In genomic region chr17:78852709-78853111, GRCh38 we compare ENCODE assay signal across 18 cellular contexts. TPM values are rescaled to one million over a fixed set of nuclear protein-coding genes. Genes with fewer than 3 reads are reported as not detected.
A peak's percentile ranks its signal among the peaks of the same experiment; 100 is the strongest.
DNase-seq lines count a peak whose midpoint lies in the region; ATAC-seq and TF ChIP-seq lines count a peak whose summit lies in the region.
"Had no signal": no experiment of that assay in that cellular context is flagged by ENCODE, and none has a peak within 500 bp of the region (broad histone marks: within the 10 kb centered on the region; RNA-seq: fewer than 3 reads in every experiment).

No MANE protein-coding gene starts in this region.

- DNase-seq in GM12864 (ENCODE audit: low read depth) (no peak), OCI-LY7 (ENCODE audit: low spot score) (peak; percentile 19), endodermal cell (peak; percentile 78), neuronal stem cell (ENCODE audit: low spot score) (no peak), NCI-H2081 treated with DMSO at 0.1 percent for 48 hours (lab: John Stamatoyannopoulos, UW) (no peak), NK-92 (lab: John Stamatoyannopoulos, UW; ENCODE audit: unreplicated experiment) (no peak)
- DNase-seq: activated CD4-positive, alpha-beta T cell treated with anti-CD3 and anti-CD28 coated beads for 48 hours; activated naive CD8-positive, alpha-beta T cell treated with anti-CD3 and anti-CD28 coated beads, Interleukin-2, amount 50 U/mL, for 24 hours; activated T-cell treated with anti-CD3 and anti-CD28 coated beads, Interleukin-2, amount 50 U/mL, for 72 hours; immature natural killer cell; NCI-H2029 treated with DMSO at 0.1 percent for 48 hours; NCI-H69 had no signal

- H3K9me2 ChIP-seq in OCI-LY7 (ENCODE audit: insufficient read depth, low read length), result no peaks in the 10 kb centered on the region

- BruUV-seq in OCI-LY7 (replicated peaks; lab: Mats Ljungman, UMichigan), result no TSS peak

- intact Hi-C loops in OCI-LY7 (cut with micrococcal nuclease; ENCODE audit: unreplicated experiment), result no loop called here

- H3K4me2 ChIP-seq in OCI-LY7 (ENCODE audit: low read length) (no peak overlapping the region), neuronal stem cell (ENCODE audit: insufficient read depth, low read length, poor library complexity, severe bottlenecking) (no peak overlapping the region)

- H3K4ac ChIP-seq in neuronal stem cell (ENCODE audit: low read length), result peak overlapping the region; percentile 11

- POLR2A ChIA-PET in OCI-LY7 (lab: Charles Lee), result interaction anchor here (0.6 to 0.7 kb wide), 2 partner anchors 343 to 536 kb away, joined by 5 read pairs; no protein-coding TSS in a partner anchor

- H2AK5ac ChIP-seq in neuronal stem cell (ENCODE audit: low read depth, low read length), result no peak overlapping the region

- no peak for ATAC-seq in GM21447 (IDR thresholded peaks at IDR 0.05; ENCODE audit: unreplicated experiment)
- no peak for ATAC-seq in HG03039 (IDR thresholded peaks at IDR 0.05; ENCODE audit: unreplicated experiment)
- ATAC-seq: activated naive CD8-positive, alpha-beta T cell treated with anti-CD3 and anti-CD28 coated beads, Interleukin-2, amount 50 U/mL, for 24 hours; activated T-cell treated with anti-CD3 and anti-CD28 coated beads, Interleukin-2, amount 50 U/mL, for 72 hours; Right ventricle myocardium inferior; stimulated activated memory B cell treated with anti-CD40 and anti-IgM and Interleukin-4, amounts not matched to agents 10 μg/mL and 1 μg/mL and 100 μg/mL, for 72 hours had no signal

- H3K4me3 ChIP-seq in GM12864 (ENCODE audit: low read depth, low read length), result no peak overlapping the region
- H3K4me3 ChIP-seq in OCI-LY7 (ENCODE audit: low read depth, low read length, poor library complexity, severe bottlenecking), result no peak overlapping the region
- H3K4me3 ChIP-seq in endodermal cell (ENCODE audit: low read length), result no peak overlapping the region
- no peak overlapping the region for H3K4me3 ChIP-seq in neuronal stem cell (ENCODE audit: low read length in 2 of 2)

- H3K4me1 ChIP-seq in OCI-LY7 (ENCODE audit: insufficient read depth, low read length, poor library complexity, severe bottlenecking), result no peaks in the 10 kb centered on the region
- no peaks in the 10 kb centered on the region for H3K4me1 ChIP-seq in endodermal cell (ENCODE audit: control insufficient read depth, insufficient read depth, low read length)
- no peaks in the 10 kb centered on the region for H3K4me1 ChIP-seq in neuronal stem cell (ENCODE audit: control insufficient read depth in 2 of 2, insufficient read depth in 1 of 2, low read depth in 1 of 2, low read length in 2 of 2)

- H3K27ac ChIP-seq in OCI-LY7 (ENCODE audit: low read depth, low read length, poor library complexity, severe bottlenecking) (no peak overlapping the region), endodermal cell (ENCODE audit: low read depth, low read length) (no peak overlapping the region), neuronal stem cell (replicated peaks; ENCODE audit: low read length) (no peak overlapping the region)

- H3K36me3 ChIP-seq in OCI-LY7 (ENCODE audit: insufficient read depth, low read length), result no peaks in the 10 kb centered on the region
- peaks cover 5% of the 10 kb centered on the region for H3K36me3 ChIP-seq in endodermal cell (ENCODE audit: control insufficient read depth, insufficient read depth, low read length)
- H3K36me3 ChIP-seq in neuronal stem cell (replicated peaks in 1 of 2; ENCODE audit: control insufficient read depth in 2 of 2, insufficient read depth in 2 of 2, low read length in 2 of 2), result peaks cover 18 to 39% of the 10 kb centered on the region in 2 donors

- H3K9me3 ChIP-seq in OCI-LY7 (ENCODE audit: low read length) (no peaks in the 10 kb centered on the region), endodermal cell (ENCODE audit: control insufficient read depth, low read length) (no peaks in the 10 kb centered on the region), neuronal stem cell (replicated peaks in 1 of 2; ENCODE audit: control insufficient read depth in 2 of 2, insufficient read depth in 1 of 2, low read depth in 1 of 2, low read length in 2 of 2) (no peaks in the 10 kb centered on the region)

- no peak overlapping the region for H3K14ac ChIP-seq in neuronal stem cell (ENCODE audit: low read length)

- H3K27ac Mint-ChIP-seq in endodermal cell, result no peak overlapping the region
- H3K27ac Mint-ChIP-seq: activated naive CD8-positive, alpha-beta T cell treated with anti-CD3 and anti-CD28 coated beads, Interleukin-2, amount 50 U/mL, for 24 hours; activated T-cell treated with anti-CD3 and anti-CD28 coated beads, Interleukin-2, amount 50 U/mL, for 72 hours; B cell; immature natural killer cell; stimulated activated memory B cell treated with anti-CD40 and anti-IgM and Interleukin-4, amounts not matched to agents 10 μg/mL and 1 μg/mL and 100 μg/mL, for 72 hours had no signal

- peaks cover 9% of the 10 kb centered on the region for H3K36me3 Mint-ChIP-seq in endodermal cell (ENCODE audit: low read depth)
- H3K36me3 Mint-ChIP-seq: immature natural killer cell; stimulated activated memory B cell treated with anti-CD40 and anti-IgM and Interleukin-4, amounts not matched to agents 10 μg/mL and 1 μg/mL and 100 μg/mL, for 72 hours had no signal

- no peak overlapping the region for H2BK12ac ChIP-seq in neuronal stem cell (ENCODE audit: low read length)

- CTCF ChIA-PET in OCI-LY7 (lab: Charles Lee; ENCODE audit: unreplicated experiment), result no interaction called here

- WGBS in endodermal cell (ENCODE audit: insufficient coverage in 1 of 2, insufficient read length in 1 of 2), 2 experiments, result 89 to 94% methylated on average over 15 to 16 of the region's 16 CpGs
- WGBS in neuronal stem cell (ENCODE audit: extremely low coverage in 2 of 2, insufficient read length in 2 of 2, insufficient replicate concordance in 1 of 2), 2 donors, result no CpG with 5 or more reads among the region's 16 CpGs

- no peak overlapping the region for H4K8ac ChIP-seq in neuronal stem cell (ENCODE audit: low read depth, low read length)

- no peak overlapping the region for H3K4me3 Mint-ChIP-seq in endodermal cell
- H3K4me3 Mint-ChIP-seq: activated naive CD8-positive, alpha-beta T cell treated with anti-CD3 and anti-CD28 coated beads, Interleukin-2, amount 50 U/mL, for 24 hours; activated T-cell treated with anti-CD3 and anti-CD28 coated beads, Interleukin-2, amount 50 U/mL, for 72 hours; B cell; immature natural killer cell; stimulated activated memory B cell treated with anti-CD40 and anti-IgM and Interleukin-4, amounts not matched to agents 10 μg/mL and 1 μg/mL and 100 μg/mL, for 72 hours had no signal

- H2BK15ac ChIP-seq in neuronal stem cell (ENCODE audit: low read length), result no peak overlapping the region

- no peaks in the 10 kb centered on the region for H3K4me1 Mint-ChIP-seq in endodermal cell
- H3K4me1 Mint-ChIP-seq: activated naive CD8-positive, alpha-beta T cell treated with anti-CD3 and anti-CD28 coated beads, Interleukin-2, amount 50 U/mL, for 24 hours; B cell; immature natural killer cell; stimulated activated memory B cell treated with anti-CD40 and anti-IgM and Interleukin-4, amounts not matched to agents 10 μg/mL and 1 μg/mL and 100 μg/mL, for 72 hours had no signal

- peak; percentile 5 for TF ChIP-seq CTCF in GM12864 (IDR thresholded peaks at IDR 0.05; ENCODE audit: low read depth, low read length, missing control alignments)
- TF ChIP-seq CTCF in OCI-LY7 (conservative IDR thresholded peaks at IDR 0.05; ENCODE audit: low read length), result peak; percentile 65
- TF ChIP-seq CTCF in endodermal cell (conservative IDR thresholded peaks at IDR 0.05), result peak; percentile 43

- no peak overlapping the region for H2BK120ac ChIP-seq in neuronal stem cell (ENCODE audit: low read depth, low read length)

- no peak overlapping the region for H3K23ac ChIP-seq in neuronal stem cell (ENCODE audit: low read depth, low read length, poor library complexity)

- H2AFZ ChIP-seq in OCI-LY7 (ENCODE audit: low read length) (no peak overlapping the region), neuronal stem cell (ENCODE audit: low read length) (no peak overlapping the region)

- no peaks in the 10 kb centered on the region for H3K27me3 ChIP-seq in endodermal cell (ENCODE audit: control insufficient read depth, insufficient read depth, low read length, poor library complexity, severe bottlenecking)
- H3K27me3 ChIP-seq in neuronal stem cell (ENCODE audit: control insufficient read depth in 3 of 3, insufficient read depth in 3 of 3, low read depth in 1 of 3, low read length in 3 of 3), result no peaks in the 10 kb centered on the region

- H3K79me2 ChIP-seq in OCI-LY7 (ENCODE audit: insufficient read depth, low read depth, low read length), result no peaks in the 10 kb centered on the region

- H3K9ac ChIP-seq in endodermal cell (ENCODE audit: extremely low read depth, low read length, poor library complexity, severe bottlenecking), result no peak overlapping the region
- H3K9ac ChIP-seq in neuronal stem cell (ENCODE audit: low read depth, low read length, poor library complexity), result no peak overlapping the region

- H3K27me3 Mint-ChIP-seq in endodermal cell (ENCODE audit: insufficient read depth), result no peaks in the 10 kb centered on the region
- H3K27me3 Mint-ChIP-seq: activated naive CD8-positive, alpha-beta T cell treated with anti-CD3 and anti-CD28 coated beads, Interleukin-2, amount 50 U/mL, for 24 hours; B cell; stimulated activated memory B cell treated with anti-CD40 and anti-IgM and Interleukin-4, amounts not matched to agents 10 μg/mL and 1 μg/mL and 100 μg/mL, for 72 hours had no signal

- H3K18ac ChIP-seq in neuronal stem cell (ENCODE audit: low read length), result no peak overlapping the region

- H4K20me1 ChIP-seq in OCI-LY7 (ENCODE audit: insufficient read depth, low read length), result no peaks in the 10 kb centered on the region

- H2BK5ac ChIP-seq in neuronal stem cell (ENCODE audit: low read length), result peak overlapping the region; percentile 53

- peaks cover 1% of the 10 kb centered on the region for H3K79me1 ChIP-seq in neuronal stem cell (ENCODE audit: low read depth, low read length)

- no peak overlapping the region for H4K91ac ChIP-seq in neuronal stem cell (ENCODE audit: low read depth, low read length, poor library complexity)

- no peaks in the 10 kb centered on the region for H3K9me3 Mint-ChIP-seq in endodermal cell
- H3K9me3 Mint-ChIP-seq: activated naive CD8-positive, alpha-beta T cell treated with anti-CD3 and anti-CD28 coated beads, Interleukin-2, amount 50 U/mL, for 24 hours; activated T-cell treated with anti-CD3 and anti-CD28 coated beads, Interleukin-2, amount 50 U/mL, for 72 hours; immature natural killer cell; stimulated activated memory B cell treated with anti-CD40 and anti-IgM and Interleukin-4, amounts not matched to agents 10 μg/mL and 1 μg/mL and 100 μg/mL, for 72 hours had no signal

RNA-seq across cellular contexts. Expression of gene USP36, which starts 12.1 kb away (rescaled TPM):
- total RNA-seq in OCI-LY7 (2014; rRNA removed; shearing (Covaris generic)), result 46.6 and 47.2 TPM in 2 replicates
- total RNA-seq in OCI-LY7 (2022) (113 and 144 TPM in 2 replicates), endodermal cell (10 to 100 TPM; 57.1 to 62.5 TPM)
- 22.4 TPM for polyA plus RNA-seq in endodermal cell (2013, experiment 1 of 2)
- polyA plus RNA-seq in endodermal cell (2013, experiment 2 of 2), result 26.5 TPM
- 21.1 TPM for polyA plus RNA-seq in neuronal stem cell (2013, experiment 1 of 2)
- 23.6 TPM for polyA plus RNA-seq in neuronal stem cell (2013, experiment 2 of 2)

RNA-seq across cellular contexts. Expression of gene CEP295NL, which starts 50.3 kb away (rescaled TPM):
- not detected in 2 replicates for total RNA-seq in OCI-LY7 (2014; rRNA removed; shearing (Covaris generic))
- total RNA-seq in OCI-LY7 (2022) (not detected in 2 replicates), endodermal cell (1 to 10 TPM in 1 of 2 donors, under 1 TPM in 1; 0.97 to 2.2 TPM)
- polyA plus RNA-seq in endodermal cell (2013, experiment 1 of 2), result 0.43 TPM
- polyA plus RNA-seq in endodermal cell (2013, experiment 2 of 2), result 0.37 TPM
- 0.01 TPM for polyA plus RNA-seq in neuronal stem cell (2013, experiment 1 of 2)
- polyA plus RNA-seq in neuronal stem cell (2013, experiment 2 of 2), result 0.03 TPM
- total RNA-seq: T-helper 2 cell treated with Interferon-gamma antibody and Interleukin-4, amounts not matched to agents 100 ng/mL and 5 ng/mL, for 36 hours had no signal
- polyA plus RNA-seq: immature natural killer cell had no signal

Comparison
In these comparisons a context has a peak if more than half of its experiments do, and no peak if none do; other contexts are left out.
1. DNase-seq: peak in OCI-LY7 (single experiment) and endodermal cell (single experiment); none in GM12864 (single experiment), neuronal stem cell (single experiment), NCI-H2081 treated with DMSO at 0.1 percent for 48 hours (single experiment) and NK-92 (single experiment).
2. CTCF ChIP-seq: peak in every context shown above with its lines; median percentile 65 in OCI-LY7; 43 in endodermal cell; 5 in GM12864.